In genomic region chr11:24637520-24637919, GRCh38 we compare ENCODE assay signal across 23 cellular contexts.
"Had no signal": no experiment of that assay in that cellular context is flagged by ENCODE, and none has a peak within 500 bp of the region (broad histone marks: within the 10 kb centered on the region; RNA-seq: fewer than 3 reads in every experiment).

No MANE protein-coding gene starts in this region.

- H3K4me1 ChIP-seq: sigmoid colon, stomach, suprapubic skin, transverse colon, uterus had no signal

- H2AFZ ChIP-seq: hepatocyte had no signal

- H3K27me3 ChIP-seq: hepatocyte, sigmoid colon, stomach, suprapubic skin, transverse colon had no signal

- ATAC-seq: activated CD4-positive, alpha-beta T cell treated with anti-CD3 and anti-CD28 coated beads for 36 hours; activated naive CD4-positive, alpha-beta T cell treated with anti-CD3 and anti-CD28 coated beads, Interleukin-2, amount 50 U/mL, for 72 hours; activated T-helper 17 cell treated with anti-CD3 and anti-CD28 coated beads, Interleukin-2, amount 50 U/mL, for 72 hours; stimulated activated memory B cell treated with anti-CD40 and anti-IgM and Interleukin-4, amounts not matched to agents 10 μg/mL and 1 μg/mL and 100 μg/mL, for 72 hours had no signal

- H3K27ac ChIP-seq: hepatocyte, sigmoid colon, stomach, suprapubic skin, transverse colon, uterus had no signal

- H3K4me2 ChIP-seq: hepatocyte, smooth muscle cell had no signal

- H3K79me2 ChIP-seq: hepatocyte had no signal

- DNase-seq: activated B cell treated with CpG ODN at 0.5 μM for 24 hours; activated CD4-positive, alpha-beta T cell treated with anti-CD3 and anti-CD28 coated beads for 36 hours; activated CD4-positive, alpha-beta T cell treated with anti-CD3 and anti-CD28 coated beads, Interleukin-2, amount 50 U/mL, for 4 hours; activated CD8-positive, alpha-beta memory T cell treated with anti-CD3 and anti-CD28 coated beads for 24 hours; activated CD8-positive, alpha-beta memory T cell treated with anti-CD3 and anti-CD28 coated beads, Interleukin-2, amount 50 U/mL, for 4 hours; activated T-cell treated with anti-CD3 and anti-CD28 coated beads, Interleukin-2, amount 50 U/mL, for 24 hours; aorta; central memory CD4-positive, alpha-beta T cell; dermis blood vessel endothelial cell; effector CD8-positive, alpha-beta T cell; foreskin melanocyte; retina; sigmoid colon; stimulated activated CD4-positive, alpha-beta T cell treated with anti-CD3 and anti-CD28 coated beads, Interleukin-15, amount 100 ng/mL, for 24 hours; stomach; transverse colon; uterus had no signal

- H3K9me3 ChIP-seq: sigmoid colon, suprapubic skin, transverse colon, uterus had no signal

- H3K4me3 ChIP-seq: hepatocyte, sigmoid colon, smooth muscle cell, stomach, suprapubic skin, transverse colon, uterus had no signal

- H3K36me3 ChIP-seq: sigmoid colon, stomach, suprapubic skin, transverse colon, uterus had no signal
